ENCODE assay signal across 11 cellular contexts in the genomic region with DNA sequence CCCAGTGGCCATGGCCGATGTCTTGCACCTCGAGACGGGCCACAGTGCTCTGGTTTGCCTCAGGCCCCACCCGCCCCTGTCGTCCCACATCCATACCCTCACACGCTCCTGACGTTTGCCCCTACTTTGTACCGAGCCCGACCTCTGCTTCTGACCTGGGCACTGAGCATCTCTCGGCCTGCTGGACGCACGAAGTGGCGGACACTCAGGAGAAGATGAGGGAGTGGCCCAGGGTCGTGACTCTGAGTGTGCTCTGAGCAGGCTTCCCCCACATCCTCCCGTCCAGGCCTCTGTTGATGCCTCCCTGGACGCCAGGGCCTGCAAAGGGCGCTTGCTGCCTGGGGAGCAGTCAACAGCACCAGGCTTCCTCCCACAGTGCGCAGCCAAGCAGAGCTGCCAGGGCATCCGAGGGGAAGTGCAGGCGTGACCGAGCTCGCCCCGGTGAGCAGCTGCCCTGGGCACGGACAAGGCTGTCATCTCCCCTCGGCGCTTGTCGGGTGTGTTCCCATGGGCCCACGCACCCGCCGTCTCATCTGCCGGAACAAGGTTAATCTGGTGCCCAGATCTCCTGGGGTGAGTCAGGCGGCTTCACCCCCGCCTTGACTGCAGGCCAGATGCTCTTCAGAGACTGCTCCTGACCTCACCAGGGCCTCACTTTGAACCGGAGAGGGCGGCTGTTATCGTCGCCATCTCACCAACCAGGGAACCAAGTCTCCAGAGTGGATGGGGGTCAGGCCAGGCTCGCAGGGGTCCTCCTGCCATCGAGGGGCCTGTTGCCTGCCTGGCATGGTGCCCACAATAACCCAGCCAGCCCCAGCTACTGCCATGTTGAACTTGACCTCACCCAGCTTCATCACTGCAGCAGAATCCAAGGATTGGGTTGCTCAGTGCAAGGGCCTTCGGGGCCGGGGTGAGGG. TPM values are rescaled to one million over a fixed set of nuclear protein-coding genes. Genes with fewer than 3 reads are reported as not detected.
A peak's percentile ranks its signal among the peaks of the same experiment; 100 is the strongest.
DNase-seq lines count a peak whose midpoint lies in the region; ATAC-seq and TF ChIP-seq lines count a peak whose summit lies in the region.
"Had no signal": no experiment of that assay in that cellular context is flagged by ENCODE, and none has a peak within 500 bp of the region (broad histone marks: within the 10 kb centered on the region; RNA-seq: fewer than 3 reads in every experiment).

No MANE protein-coding gene starts in this region.

- H3K4me3 ChIP-seq in Panc1 (ENCODE audit: low read depth in 2 of 2, low read length in 2 of 2) (no peak overlapping the region), fibroblast of mammary gland (ENCODE audit: control insufficient read depth, low read depth, low read length) (no peak overlapping the region), upper lobe of left lung (no peak overlapping the region)
- H3K4me3 ChIP-seq: coronary artery had no signal

- TF ChIP-seq POLR2A in upper lobe of left lung (IDR thresholded peaks at IDR 0.05), result no peak

- intact Hi-C loops in Panc1 (cut with micrococcal nuclease; ENCODE audit: unreplicated experiment), result no loop called here

- in situ Hi-C loops in Panc1 (cut with HindIII; ENCODE audit: low pct_unique_long_range_greater_than_20kb, low sequenced_read_pairs), result no loop called here

- no peaks in the 10 kb centered on the region for H3K9me3 ChIP-seq in Panc1 (ENCODE audit: control insufficient read depth, insufficient read depth, low read depth, low read length)
- no peaks in the 10 kb centered on the region for H3K9me3 ChIP-seq in upper lobe of left lung

- H3K4me1 ChIP-seq in Panc1 (ENCODE audit: control insufficient read depth, insufficient read depth, low read length) (0 out of 2 replicates have a peak, but pooled peaks cover 3% of the 10 kb centered on the region), upper lobe of left lung (peaks cover 19 to 43% (median 34%) of the 10 kb centered on the region in 4 donors)

- DNase-seq in SIG-M5 treated with dmso at 0.1 percent for 504 hours (lab: John Stamatoyannopoulos, UW; ENCODE audit: unreplicated experiment), result peak; percentile 12
- no peak for DNase-seq in SIG-M5 (lab: John Stamatoyannopoulos, UW)
- no peak for DNase-seq in Panc1 (ENCODE audit: low read depth, low spot score)
- DNase-seq in fibroblast of mammary gland (ENCODE audit: low read depth), result peak; percentile 89
- peak; percentile 68 to 82 for DNase-seq in upper lobe of left lung
- DNase-seq in superior temporal gyrus (ENCODE audit: extremely low spot score), result no peak
- DNase-seq in retina, result no peak
- DNase-seq: activated CD4-positive, alpha-beta memory T cell treated with anti-CD3 and anti-CD28 coated beads for 36 hours; mesendoderm had no signal

- POLR2A ChIA-PET in Panc1 (lab: Charles Lee), result no interaction called here

- TF ChIP-seq EP300 in upper lobe of left lung (IDR thresholded peaks at IDR 0.05), result no peak

- H3K27ac ChIP-seq in Panc1 (ENCODE audit: low read length) (no peak overlapping the region), upper lobe of left lung (peak overlapping the region in 3 of 4 donors; percentile 48 to 76 (median 72))
- H3K27ac ChIP-seq: coronary artery had no signal

- WGBS in upper lobe of left lung, 2 donors, result 78 to 83% methylated on average over 22 to 41 of the region's 41 CpGs

- no peaks in the 10 kb centered on the region for H3K36me3 ChIP-seq in Panc1 (ENCODE audit: control insufficient read depth, insufficient read depth, low read length)
- H3K36me3 ChIP-seq in upper lobe of left lung, result no peaks in the 10 kb centered on the region

- peak; percentile 26; the same call in 1 of the 2 replicates for ATAC-seq in Panc1
- ATAC-seq in upper lobe of left lung (ENCODE audit: low FRiP score in 2 of 2), result peak; percentile 5 to 35
- no peak for ATAC-seq in GM18498 (IDR thresholded peaks at IDR 0.05; ENCODE audit: unreplicated experiment)

- TF ChIP-seq CTCF in Panc1 (IDR thresholded peaks at IDR 0.05) (no peak), fibroblast of mammary gland (conservative IDR thresholded peaks at IDR 0.05; ENCODE audit: control insufficient read depth, insufficient read depth, low read depth, low read length) (no peak), upper lobe of left lung (IDR thresholded peaks at IDR 0.05) (no peak)

- BruUV-seq in Panc1 (replicated peaks; lab: Mats Ljungman, UMichigan), result no TSS peak

- CTCF ChIA-PET in Panc1 (lab: Charles Lee), result interaction anchor here (0.6 kb wide), 1 partner anchor 14 kb away, joined by 9 read pairs; no protein-coding TSS in a partner anchor

- H3K27me3 ChIP-seq in Panc1 (ENCODE audit: control insufficient read depth, insufficient read depth, low read length) (no peaks in the 10 kb centered on the region), upper lobe of left lung (no peaks in the 10 kb centered on the region)

RNA-seq across cellular contexts. Expression of gene COMP, which starts 27.2 kb away (rescaled TPM):
- total RNA-seq in Panc1 (2021; ENCODE audit: unreplicated experiment) (0.69 TPM), upper lobe of left lung (1 to 10 TPM in 4 of 6 donors, not detected in 2; 1.8 to 8.5 (median 4.3) TPM)
- 0.80 TPM for polyA plus RNA-seq in Panc1 (2012; ENCODE audit: insufficient read length)
- total RNA-seq: activated CD4-positive, alpha-beta memory T cell treated with anti-CD3 and anti-CD28 coated beads for 36 hours had no signal

Comparison
In these comparisons a context has a peak if more than half of its experiments do, and no peak if none do; other contexts are left out.
1. DNase-seq: peak in SIG-M5 treated with dmso at 0.1 percent for 504 hours (single experiment), fibroblast of mammary gland (single experiment) and upper lobe of left lung (2 of 2); none in SIG-M5 (single experiment), Panc1 (single experiment), superior temporal gyrus (single experiment) and retina (single experiment).